ENCODE assay signal across 1 cellular context in the genomic region with DNA sequence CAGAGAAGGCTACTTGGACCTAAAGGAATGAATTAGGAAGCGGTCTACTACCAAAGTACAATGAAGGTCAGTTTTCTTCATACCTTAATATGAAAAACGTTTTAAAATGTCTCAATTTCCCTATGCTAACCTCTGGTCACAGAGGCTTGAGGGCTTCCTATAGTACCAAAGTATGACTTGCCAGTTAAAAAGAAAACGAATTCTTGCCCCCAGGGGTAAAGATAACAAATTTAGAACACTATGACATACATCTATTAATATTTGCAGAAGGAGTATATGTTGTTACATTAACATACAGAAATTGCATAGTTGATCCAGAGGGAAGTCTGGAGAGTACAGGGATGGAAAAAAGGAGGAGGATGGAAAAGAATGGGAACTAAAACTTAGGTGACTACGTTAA.
TF ChIP-seq lines count a peak whose summit lies in the region.

No MANE protein-coding gene starts in this region.

TF ChIP-seq in GM23338, 12 proteins besides CTCF, POLR2A, EP300 and RAD21 (continued from another document):
- TF ChIP-seq, protein P1, sequence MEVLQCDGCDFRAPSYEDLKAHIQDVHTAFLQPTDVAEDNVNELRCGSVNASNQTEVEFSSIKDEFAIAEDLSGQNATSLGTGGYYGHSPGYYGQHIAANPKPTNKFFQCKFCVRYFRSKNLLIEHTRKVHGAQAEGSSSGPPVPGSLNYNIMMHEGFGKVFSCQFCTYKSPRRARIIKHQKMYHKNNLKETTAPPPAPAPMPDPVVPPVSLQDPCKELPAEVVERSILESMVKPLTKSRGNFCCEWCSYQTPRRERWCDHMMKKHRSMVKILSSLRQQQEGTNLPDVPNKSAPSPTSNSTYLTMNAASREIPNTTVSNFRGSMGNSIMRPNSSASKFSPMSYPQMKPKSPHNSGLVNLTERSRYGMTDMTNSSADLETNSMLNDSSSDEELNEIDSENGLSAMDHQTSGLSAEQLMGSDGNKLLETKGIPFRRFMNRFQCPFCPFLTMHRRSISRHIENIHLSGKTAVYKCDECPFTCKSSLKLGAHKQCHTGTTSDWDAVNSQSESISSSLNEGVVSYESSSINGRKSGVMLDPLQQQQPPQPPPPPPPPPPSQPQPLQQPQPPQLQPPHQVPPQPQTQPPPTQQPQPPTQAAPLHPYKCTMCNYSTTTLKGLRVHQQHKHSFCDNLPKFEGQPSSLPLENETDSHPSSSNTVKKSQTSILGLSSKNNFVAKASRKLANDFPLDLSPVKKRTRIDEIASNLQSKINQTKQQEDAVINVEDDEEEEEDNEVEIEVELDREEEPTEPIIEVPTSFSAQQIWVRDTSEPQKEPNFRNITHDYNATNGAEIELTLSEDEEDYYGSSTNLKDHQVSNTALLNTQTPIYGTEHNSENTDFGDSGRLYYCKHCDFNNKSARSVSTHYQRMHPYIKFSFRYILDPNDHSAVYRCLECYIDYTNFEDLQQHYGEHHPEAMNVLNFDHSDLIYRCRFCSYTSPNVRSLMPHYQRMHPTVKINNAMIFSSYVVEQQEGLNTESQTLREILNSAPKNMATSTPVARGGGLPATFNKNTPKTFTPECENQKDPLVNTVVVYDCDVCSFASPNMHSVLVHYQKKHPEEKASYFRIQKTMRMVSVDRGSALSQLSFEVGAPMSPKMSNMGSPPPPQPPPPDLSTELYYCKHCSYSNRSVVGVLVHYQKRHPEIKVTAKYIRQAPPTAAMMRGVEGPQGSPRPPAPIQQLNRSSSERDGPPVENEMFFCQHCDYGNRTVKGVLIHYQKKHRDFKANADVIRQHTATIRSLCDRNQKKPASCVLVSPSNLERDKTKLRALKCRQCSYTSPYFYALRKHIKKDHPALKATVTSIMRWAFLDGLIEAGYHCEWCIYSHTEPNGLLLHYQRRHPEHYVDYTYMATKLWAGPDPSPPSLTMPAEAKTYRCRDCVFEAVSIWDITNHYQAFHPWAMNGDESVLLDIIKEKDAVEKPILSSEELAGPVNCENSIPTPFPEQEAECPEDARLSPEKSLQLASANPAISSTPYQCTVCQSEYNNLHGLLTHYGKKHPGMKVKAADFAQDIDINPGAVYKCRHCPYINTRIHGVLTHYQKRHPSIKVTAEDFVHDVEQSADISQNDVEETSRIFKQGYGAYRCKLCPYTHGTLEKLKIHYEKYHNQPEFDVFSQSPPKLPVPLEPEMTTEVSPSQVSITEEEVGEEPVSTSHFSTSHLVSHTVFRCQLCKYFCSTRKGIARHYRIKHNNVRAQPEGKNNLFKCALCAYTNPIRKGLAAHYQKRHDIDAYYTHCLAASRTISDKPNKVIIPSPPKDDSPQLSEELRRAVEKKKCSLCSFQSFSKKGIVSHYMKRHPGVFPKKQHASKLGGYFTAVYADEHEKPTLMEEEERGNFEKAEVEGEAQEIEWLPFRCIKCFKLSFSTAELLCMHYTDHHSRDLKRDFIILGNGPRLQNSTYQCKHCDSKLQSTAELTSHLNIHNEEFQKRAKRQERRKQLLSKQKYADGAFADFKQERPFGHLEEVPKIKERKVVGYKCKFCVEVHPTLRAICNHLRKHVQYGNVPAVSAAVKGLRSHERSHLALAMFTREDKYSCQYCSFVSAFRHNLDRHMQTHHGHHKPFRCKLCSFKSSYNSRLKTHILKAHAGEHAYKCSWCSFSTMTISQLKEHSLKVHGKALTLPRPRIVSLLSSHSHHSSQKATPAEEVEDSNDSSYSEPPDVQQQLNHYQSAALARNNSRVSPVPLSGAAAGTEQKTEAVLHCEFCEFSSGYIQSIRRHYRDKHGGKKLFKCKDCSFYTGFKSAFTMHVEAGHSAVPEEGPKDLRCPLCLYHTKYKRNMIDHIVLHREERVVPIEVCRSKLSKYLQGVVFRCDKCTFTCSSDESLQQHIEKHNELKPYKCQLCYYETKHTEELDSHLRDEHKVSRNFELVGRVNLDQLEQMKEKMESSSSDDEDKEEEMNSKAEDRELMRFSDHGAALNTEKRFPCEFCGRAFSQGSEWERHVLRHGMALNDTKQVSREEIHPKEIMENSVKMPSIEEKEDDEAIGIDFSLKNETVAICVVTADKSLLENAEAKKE (CRISPR knock-in tag; IDR thresholded peaks at IDR 0.05), result no peak
- no peak for TF ChIP-seq STAT1 (IDR thresholded peaks at IDR 0.05; ENCODE audit: unreplicated experiment)
- no peak for TF ChIP-seq POLR2AphosphoS5 (IDR thresholded peaks at IDR 0.05; ENCODE audit: low read depth)
- TF ChIP-seq ZNF114 (CRISPR knock-in tag; IDR thresholded peaks at IDR 0.05), result no peak
- TF ChIP-seq EZH2phosphoT487 (IDR thresholded peaks at IDR 0.05; ENCODE audit: unreplicated experiment), result no peak
- no peak for TF ChIP-seq ZNF331 (CRISPR knock-in tag; IDR thresholded peaks at IDR 0.05; ENCODE audit: low read depth)
- TF ChIP-seq, protein P2, sequence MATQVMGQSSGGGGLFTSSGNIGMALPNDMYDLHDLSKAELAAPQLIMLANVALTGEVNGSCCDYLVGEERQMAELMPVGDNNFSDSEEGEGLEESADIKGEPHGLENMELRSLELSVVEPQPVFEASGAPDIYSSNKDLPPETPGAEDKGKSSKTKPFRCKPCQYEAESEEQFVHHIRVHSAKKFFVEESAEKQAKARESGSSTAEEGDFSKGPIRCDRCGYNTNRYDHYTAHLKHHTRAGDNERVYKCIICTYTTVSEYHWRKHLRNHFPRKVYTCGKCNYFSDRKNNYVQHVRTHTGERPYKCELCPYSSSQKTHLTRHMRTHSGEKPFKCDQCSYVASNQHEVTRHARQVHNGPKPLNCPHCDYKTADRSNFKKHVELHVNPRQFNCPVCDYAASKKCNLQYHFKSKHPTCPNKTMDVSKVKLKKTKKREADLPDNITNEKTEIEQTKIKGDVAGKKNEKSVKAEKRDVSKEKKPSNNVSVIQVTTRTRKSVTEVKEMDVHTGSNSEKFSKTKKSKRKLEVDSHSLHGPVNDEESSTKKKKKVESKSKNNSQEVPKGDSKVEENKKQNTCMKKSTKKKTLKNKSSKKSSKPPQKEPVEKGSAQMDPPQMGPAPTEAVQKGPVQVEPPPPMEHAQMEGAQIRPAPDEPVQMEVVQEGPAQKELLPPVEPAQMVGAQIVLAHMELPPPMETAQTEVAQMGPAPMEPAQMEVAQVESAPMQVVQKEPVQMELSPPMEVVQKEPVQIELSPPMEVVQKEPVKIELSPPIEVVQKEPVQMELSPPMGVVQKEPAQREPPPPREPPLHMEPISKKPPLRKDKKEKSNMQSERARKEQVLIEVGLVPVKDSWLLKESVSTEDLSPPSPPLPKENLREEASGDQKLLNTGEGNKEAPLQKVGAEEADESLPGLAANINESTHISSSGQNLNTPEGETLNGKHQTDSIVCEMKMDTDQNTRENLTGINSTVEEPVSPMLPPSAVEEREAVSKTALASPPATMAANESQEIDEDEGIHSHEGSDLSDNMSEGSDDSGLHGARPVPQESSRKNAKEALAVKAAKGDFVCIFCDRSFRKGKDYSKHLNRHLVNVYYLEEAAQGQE (IDR thresholded peaks at IDR 0.05; ENCODE audit: unreplicated experiment), result no peak
- TF ChIP-seq CREB1 (CRISPR knock-in tag; IDR thresholded peaks at IDR 0.05; ENCODE audit: low read depth), result no peak
- TF ChIP-seq NANOG (IDR thresholded peaks at IDR 0.05; ENCODE audit: borderline replicate concordance), result no peak
- TF ChIP-seq, protein P3, sequence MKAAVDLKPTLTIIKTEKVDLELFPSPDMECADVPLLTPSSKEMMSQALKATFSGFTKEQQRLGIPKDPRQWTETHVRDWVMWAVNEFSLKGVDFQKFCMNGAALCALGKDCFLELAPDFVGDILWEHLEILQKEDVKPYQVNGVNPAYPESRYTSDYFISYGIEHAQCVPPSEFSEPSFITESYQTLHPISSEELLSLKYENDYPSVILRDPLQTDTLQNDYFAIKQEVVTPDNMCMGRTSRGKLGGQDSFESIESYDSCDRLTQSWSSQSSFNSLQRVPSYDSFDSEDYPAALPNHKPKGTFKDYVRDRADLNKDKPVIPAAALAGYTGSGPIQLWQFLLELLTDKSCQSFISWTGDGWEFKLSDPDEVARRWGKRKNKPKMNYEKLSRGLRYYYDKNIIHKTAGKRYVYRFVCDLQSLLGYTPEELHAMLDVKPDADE (IDR thresholded peaks at IDR 0.05), result no peak
